Comparison of ENCODE assay signal across 16 cellular contexts in the genomic region with DNA sequence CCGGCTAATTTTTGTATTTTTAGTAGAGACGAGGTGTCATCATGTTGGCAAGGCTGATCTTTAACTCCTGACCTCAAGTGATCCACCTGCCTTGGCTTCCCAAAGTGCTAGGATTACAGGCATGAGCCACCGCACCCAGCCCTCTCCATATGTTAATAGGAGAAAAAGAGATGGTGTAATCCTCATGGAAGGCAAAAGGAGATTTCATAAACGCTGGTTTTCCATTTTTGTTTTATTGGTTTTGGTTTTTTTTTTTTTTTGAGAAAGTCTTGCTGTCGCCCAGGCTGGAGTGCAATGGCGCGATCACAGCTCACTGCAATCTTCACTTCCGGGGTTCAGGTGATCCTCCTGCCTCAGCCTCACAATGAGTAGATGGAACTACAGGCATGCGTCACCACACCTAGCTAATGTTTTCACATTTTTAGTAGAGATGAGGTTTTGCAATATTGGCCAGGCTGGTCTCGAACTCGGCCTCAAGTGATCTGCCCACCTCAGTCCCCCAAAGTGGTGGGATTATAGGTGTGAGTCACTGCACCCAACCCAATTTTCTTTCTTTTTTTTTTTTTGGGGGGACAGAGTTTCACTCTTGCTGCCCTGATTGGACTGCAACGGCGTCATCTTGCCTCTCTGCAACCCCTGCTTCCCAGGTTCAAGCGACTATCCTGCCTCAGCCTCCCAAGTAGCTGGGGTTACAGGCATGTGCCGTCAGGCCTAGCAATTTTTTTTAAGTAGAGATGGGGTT. TPM values are rescaled to one million over a fixed set of nuclear protein-coding genes. Genes with fewer than 3 reads are reported as not detected.
A peak's percentile ranks its signal among the peaks of the same experiment; 100 is the strongest.
DNase-seq lines count a peak whose midpoint lies in the region; ATAC-seq, FAIRE-seq and TF ChIP-seq lines count a peak whose summit lies in the region.
"Had no signal": no experiment of that assay in that cellular context is flagged by ENCODE, and none has a peak within 500 bp of the region (broad histone marks: within the 10 kb centered on the region; RNA-seq: fewer than 3 reads in every experiment).

No MANE protein-coding gene starts in this region.

- FAIRE-seq in D721Med (lab: Jason Lieb, UNC), result no peak
- FAIRE-seq: A549, urothelium cell line had no signal

- H2AFZ ChIP-seq in GM23338, result no peak overlapping the region

- no peak overlapping the region for H3K4me2 ChIP-seq in GM23338
- H3K4me2 ChIP-seq: A549 had no signal

- peaks cover 15% of the 10 kb centered on the region; the same call in 1 of the 2 replicates for H3F3A ChIP-seq in GM23338 (replicated peaks; ENCODE audit: low read depth)

- no peak overlapping the region for H3K4me3 Mint-ChIP-seq in T-helper 1 cell treated with Interleukin-12 subunit alpha and Interleukin-12 subunit beta and Interleukin-4 antibody, amounts not matched to agents 30 μg/mL and 1 μg/mL, for 36 hours
- H3K4me3 Mint-ChIP-seq in GM23338 (no peak overlapping the region), neural crest cell (peak overlapping the region; percentile 12)
- H3K4me3 Mint-ChIP-seq in activated naive CD8-positive, alpha-beta T cell, result peak overlapping the region; percentile 62

- peaks cover 38% of the 10 kb centered on the region for H3K4me1 Mint-ChIP-seq in T-helper 1 cell treated with Interleukin-12 subunit alpha and Interleukin-12 subunit beta and Interleukin-4 antibody, amounts not matched to agents 30 μg/mL and 1 μg/mL, for 36 hours (ENCODE audit: low read depth)
- H3K4me1 Mint-ChIP-seq in GM23338 (peaks cover 21% of the 10 kb centered on the region), neural crest cell (peaks cover 36% of the 10 kb centered on the region)
- peaks cover 71% of the 10 kb centered on the region for H3K4me1 Mint-ChIP-seq in activated naive CD8-positive, alpha-beta T cell (ENCODE audit: low read depth)

- peaks cover 30% of the 10 kb centered on the region for H3K36me3 Mint-ChIP-seq in T-helper 1 cell treated with Interleukin-12 subunit alpha and Interleukin-12 subunit beta and Interleukin-4 antibody, amounts not matched to agents 30 μg/mL and 1 μg/mL, for 36 hours (ENCODE audit: low read depth)
- H3K36me3 Mint-ChIP-seq in GM23338 (ENCODE audit: low read depth), result peaks cover 69% of the 10 kb centered on the region
- H3K36me3 Mint-ChIP-seq in activated naive CD8-positive, alpha-beta T cell, result peaks cover 7% of the 10 kb centered on the region
- H3K36me3 Mint-ChIP-seq in neural crest cell (ENCODE audit: low read depth), result peaks cover 17% of the 10 kb centered on the region

- peaks cover 100% of the 10 kb centered on the region for H3K79me2 ChIP-seq in GM23338 (replicated peaks; ENCODE audit: insufficient read depth)

- H3K27me3 Mint-ChIP-seq in T-helper 1 cell treated with Interleukin-12 subunit alpha and Interleukin-12 subunit beta and Interleukin-4 antibody, amounts not matched to agents 30 μg/mL and 1 μg/mL, for 36 hours (ENCODE audit: low read depth), result no peaks in the 10 kb centered on the region
- H3K27me3 Mint-ChIP-seq in GM23338 (ENCODE audit: insufficient read depth, low read depth, poor library complexity) (peaks cover 9% of the 10 kb centered on the region), neural crest cell (ENCODE audit: low read depth) (no peaks in the 10 kb centered on the region)
- H3K27me3 Mint-ChIP-seq in activated naive CD8-positive, alpha-beta T cell, result no peaks in the 10 kb centered on the region

- H3K9me3 Mint-ChIP-seq in T-helper 1 cell treated with Interleukin-12 subunit alpha and Interleukin-12 subunit beta and Interleukin-4 antibody, amounts not matched to agents 30 μg/mL and 1 μg/mL, for 36 hours, result no peaks in the 10 kb centered on the region
- H3K9me3 Mint-ChIP-seq in GM23338 (no peaks in the 10 kb centered on the region), neural crest cell (no peaks in the 10 kb centered on the region)
- no peaks in the 10 kb centered on the region for H3K9me3 Mint-ChIP-seq in activated naive CD8-positive, alpha-beta T cell (ENCODE audit: low read depth)

- H3K9me2 ChIP-seq in GM23338 (ENCODE audit: insufficient read depth), result no peaks in the 10 kb centered on the region

- peaks cover 10% of the 10 kb centered on the region; the same call in 1 of the 2 replicates for H3K36me3 ChIP-seq in GM23338 (ENCODE audit: insufficient read depth)
- H3K36me3 ChIP-seq: colonic mucosa had no signal

- peaks cover 22% of the 10 kb centered on the region for H3K4me1 ChIP-seq in GM23338 (ENCODE audit: insufficient read depth)

- no peaks in the 10 kb centered on the region for H3K27me3 ChIP-seq in GM23338 (ENCODE audit: insufficient read depth)
- H3K27me3 ChIP-seq: colonic mucosa had no signal

- H3K27ac ChIP-seq in GM23338 (ENCODE audit: low read depth), result peak overlapping the region; percentile 65
- H3K27ac ChIP-seq: A549, colonic mucosa had no signal

- TF ChIP-seq CTCF in GM23338 (conservative IDR thresholded peaks at IDR 0.05; ENCODE audit: low read depth in 2 of 2) (no peak), neural crest cell (conservative IDR thresholded peaks at IDR 0.05) (no peak), D721Med (IDR thresholded peaks at IDR 0.05; ENCODE audit: insufficient read depth, missing control alignments) (no peak)

- no peak overlapping the region for H3K4me3 ChIP-seq in GM23338
- H3K4me3 ChIP-seq: A549, colonic mucosa had no signal

- H4K20me1 ChIP-seq in GM23338 (replicated peaks; ENCODE audit: insufficient read depth), result peaks cover 90% of the 10 kb centered on the region

- H3K27ac Mint-ChIP-seq in T-helper 1 cell treated with Interleukin-12 subunit alpha and Interleukin-12 subunit beta and Interleukin-4 antibody, amounts not matched to agents 30 μg/mL and 1 μg/mL, for 36 hours, result peak overlapping the region; percentile 41
- H3K27ac Mint-ChIP-seq in GM23338, result 0 out of 2 replicates have a peak overlapping the region, but pooled peaks have one; percentile 56
- peak overlapping the region; percentile 77 for H3K27ac Mint-ChIP-seq in activated naive CD8-positive, alpha-beta T cell
- no peak overlapping the region for H3K27ac Mint-ChIP-seq in neural crest cell (ENCODE audit: unreplicated experiment)

- ATAC-seq in GM23338 (no peak), HG03439 (IDR thresholded peaks at IDR 0.05; ENCODE audit: unreplicated experiment) (no peak), GM18867 (IDR thresholded peaks at IDR 0.05; ENCODE audit: unreplicated experiment) (no peak)
- ATAC-seq: A549 had no signal

- DNase-seq in T-helper 1 cell, result no peak
- DNase-seq in GM23338 (ENCODE audit: low spot score), result no peak
- DNase-seq in neural crest cell (ENCODE audit: low read depth, low spot score), result no peak
- no peak for DNase-seq in D721Med (ENCODE audit: insufficient read length, low spot score)
- DNase-seq: anterior cingulate cortex, colonic mucosa, GF-D8, kidney glomerular epithelial cell, NCI-H1048, SIG-M5 had no signal

TF ChIP-seq in GM23338, 12 proteins besides CTCF, POLR2A, EP300 and RAD21:
- TF ChIP-seq POLR2AphosphoS5 (IDR thresholded peaks at IDR 0.05; ENCODE audit: low read depth) (no peak), NANOG (IDR thresholded peaks at IDR 0.05; ENCODE audit: borderline replicate concordance) (no peak), REST (IDR thresholded peaks at IDR 0.05; ENCODE audit: unreplicated experiment) (no peak), EZH2phosphoT487 (IDR thresholded peaks at IDR 0.05; ENCODE audit: unreplicated experiment) (no peak)

RNA-seq across cellular contexts. Expression of gene PTGES3, which starts 8.1 kb away (rescaled TPM):
- total RNA-seq in GM23338 (2014; rRNA removed; shearing (Covaris generic)), result 334 and 453 TPM in 2 replicates
- polyA plus RNA-seq in GM23338 (2016; fragmentation: Nextera tagmentation; extraction: Ambion mirVana), result 391 and 442 TPM in 2 replicates
- 282 and 284 TPM in 2 replicates for total RNA-seq in neural crest cell

RNA-seq across cellular contexts. Expression of gene ATP5F1B, which starts 34.2 kb away (rescaled TPM):
- 706 and 763 TPM in 2 replicates for total RNA-seq in GM23338 (2014; rRNA removed; shearing (Covaris generic))
- 956 and 1,001 TPM in 2 replicates for polyA plus RNA-seq in GM23338 (2016; fragmentation: Nextera tagmentation; extraction: Ambion mirVana)
- 626 and 651 TPM in 2 replicates for total RNA-seq in neural crest cell

RNA-seq across cellular contexts. Expression of gene NACA, which starts 45.1 kb away (rescaled TPM):
- total RNA-seq in GM23338 (2014; rRNA removed; shearing (Covaris generic)), result 1,081 and 1,279 TPM in 2 replicates
- 2,165 and 2,495 TPM in 2 replicates for polyA plus RNA-seq in GM23338 (2016; fragmentation: Nextera tagmentation; extraction: Ambion mirVana)
- 1,026 and 1,074 TPM in 2 replicates for total RNA-seq in neural crest cell

RNA-seq across cellular contexts. Expression of gene BAZ2A, which starts 49.9 kb away (rescaled TPM):
- 89.6 and 109 TPM in 2 replicates for total RNA-seq in GM23338 (2014; rRNA removed; shearing (Covaris generic))
- polyA plus RNA-seq in GM23338 (2016; fragmentation: Nextera tagmentation; extraction: Ambion mirVana), result 111 and 130 TPM in 2 replicates
- 116 and 122 TPM in 2 replicates for total RNA-seq in neural crest cell

Comparison
In these comparisons a context has a peak if more than half of its experiments do, and no peak if none do; other contexts are left out.
1. H3K4me3 Mint-ChIP-seq: peak in activated naive CD8-positive, alpha-beta T cell (single experiment) and neural crest cell (single experiment); none in T-helper 1 cell treated with Interleukin-12 subunit alpha and Interleukin-12 subunit beta and Interleukin-4 antibody, amounts not matched to agents 30 μg/mL and 1 μg/mL, for 36 hours (single experiment) and GM23338 (single experiment).